8 cellular contexts compared by ENCODE assay signal in genomic region chr7:25098096-25099046, GRCh38. TPM values are rescaled to one million over a fixed set of nuclear protein-coding genes. Genes with fewer than 3 reads are reported as not detected.
DNase-seq lines count a peak whose midpoint lies in the region; ATAC-seq, FAIRE-seq and TF ChIP-seq lines count a peak whose summit lies in the region.

No MANE protein-coding gene starts in this region.

- no peak overlapping the region for H2AFZ ChIP-seq in osteoblast (ENCODE audit: low read length)

- H3K36me3 ChIP-seq in CD4-positive, CD25-positive, alpha-beta regulatory T cell (ENCODE audit: control insufficient read depth, insufficient read depth, low read length): no peaks in the 10 kb centered on the region
- H3K36me3 ChIP-seq in osteoblast (ENCODE audit: insufficient read depth, low read length): no peaks in the 10 kb centered on the region
- no peaks in the 10 kb centered on the region for H3K36me3 ChIP-seq in upper lobe of left lung

- FAIRE-seq in frontal cortex (lab: Jason Lieb, UNC): no peak

- H3K27me3 Mint-ChIP-seq in CD4-positive, CD25-positive, alpha-beta regulatory T cell: peaks cover 7% of the 10 kb centered on the region
- H3K27me3 Mint-ChIP-seq in activated T-helper 2 cell treated with anti-CD3 and anti-CD28 coated beads, Interferon-gamma antibody, Interleukin-2, Interleukin-4, amounts not matched to agents 10 μg/mL and 5 μg/mL and 100 μg/mL, durations not matched to agents 14 hours and 24 hours and 36 hours (ENCODE audit: low read depth): peaks cover 7% of the 10 kb centered on the region

- H3K9me3 ChIP-seq in CD4-positive, CD25-positive, alpha-beta regulatory T cell (ENCODE audit: control insufficient read depth in 2 of 2, low read length in 2 of 2): no peaks in the 10 kb centered on the region
- H3K9me3 ChIP-seq in osteoblast (ENCODE audit: low read depth, low read length): no peaks in the 10 kb centered on the region
- H3K9me3 ChIP-seq in upper lobe of left lung: no peaks in the 10 kb centered on the region

- H3K4me1 ChIP-seq in CD4-positive, CD25-positive, alpha-beta regulatory T cell (ENCODE audit: control insufficient read depth, insufficient read depth, low read length, poor library complexity, severe bottlenecking): no peaks in the 10 kb centered on the region
- no peaks in the 10 kb centered on the region for H3K4me1 ChIP-seq in osteoblast (ENCODE audit: insufficient read depth, low read length)
- H3K4me1 ChIP-seq in upper lobe of left lung: peaks cover 0 to 8% (median 5%) of the 10 kb centered on the region in 4 donors

- 30 to 42% methylated on average over 11 of the region's 11 CpGs for WGBS in upper lobe of left lung, 2 donors

- no peaks in the 10 kb centered on the region for H3K27me3 ChIP-seq in CD4-positive, CD25-positive, alpha-beta regulatory T cell (ENCODE audit: control insufficient read depth, insufficient read depth, low read length)
- H3K27me3 ChIP-seq in osteoblast (ENCODE audit: insufficient read depth, low read length): no peaks in the 10 kb centered on the region
- no peaks in the 10 kb centered on the region for H3K27me3 ChIP-seq in upper lobe of left lung

- no peak overlapping the region for H3K27ac ChIP-seq in CD4-positive, CD25-positive, alpha-beta regulatory T cell (ENCODE audit: insufficient read depth, low read length, poor library complexity, severe bottlenecking)
- H3K27ac ChIP-seq in osteoblast (ENCODE audit: low read depth, low read length): no peak overlapping the region
- no peak overlapping the region for H3K27ac ChIP-seq in upper lobe of left lung

- no peak overlapping the region for H3K27ac Mint-ChIP-seq in CD4-positive, CD25-positive, alpha-beta regulatory T cell
- H3K27ac Mint-ChIP-seq in activated T-helper 2 cell treated with anti-CD3 and anti-CD28 coated beads, Interferon-gamma antibody, Interleukin-2, Interleukin-4, amounts not matched to agents 10 μg/mL and 5 μg/mL and 100 μg/mL, durations not matched to agents 14 hours and 24 hours and 36 hours: no peak overlapping the region

- H4K20me1 ChIP-seq in osteoblast (ENCODE audit: insufficient read depth, low read length): no peaks in the 10 kb centered on the region

- peak; percentile 79 to 80 for ATAC-seq in CD4-positive, CD25-positive, alpha-beta regulatory T cell (ENCODE audit: low read depth in 2 of 2)
- ATAC-seq in GM19467 (IDR thresholded peaks at IDR 0.05; ENCODE audit: unreplicated experiment) (peak; percentile 69), upper lobe of left lung (ENCODE audit: low FRiP score in 2 of 2) (peak; percentile 50 to 84)

- H3K4me3 ChIP-seq in CD4-positive, CD25-positive, alpha-beta regulatory T cell (ENCODE audit: low read depth, low read length): no peak overlapping the region
- H3K4me3 ChIP-seq in Jurkat, Clone E6-1 (ENCODE audit: low read length): no peak overlapping the region
- H3K4me3 ChIP-seq in osteoblast (ENCODE audit: insufficient read depth, low read length) (no peak overlapping the region), upper lobe of left lung (no peak overlapping the region)

- TF ChIP-seq EP300 in upper lobe of left lung (IDR thresholded peaks at IDR 0.05): no peak

- no peak overlapping the region for H3K4me3 Mint-ChIP-seq in CD4-positive, CD25-positive, alpha-beta regulatory T cell
- H3K4me3 Mint-ChIP-seq in activated T-helper 2 cell treated with anti-CD3 and anti-CD28 coated beads, Interferon-gamma antibody, Interleukin-2, Interleukin-4, amounts not matched to agents 10 μg/mL and 5 μg/mL and 100 μg/mL, durations not matched to agents 14 hours and 24 hours and 36 hours (ENCODE audit: low read depth): no peak overlapping the region

- peaks cover 0 to 1% (median 0%) of the 10 kb centered on the region in 7 donors for H3K9me3 Mint-ChIP-seq in CD4-positive, CD25-positive, alpha-beta regulatory T cell
- H3K9me3 Mint-ChIP-seq in activated T-helper 2 cell treated with anti-CD3 and anti-CD28 coated beads, Interferon-gamma antibody, Interleukin-2, Interleukin-4, amounts not matched to agents 10 μg/mL and 5 μg/mL and 100 μg/mL, durations not matched to agents 14 hours and 24 hours and 36 hours: no peaks in the 10 kb centered on the region

- intact Hi-C loops in activated T-helper 2 cell treated with anti-CD3 and anti-CD28 coated beads, Interferon-gamma antibody, Interleukin-2, Interleukin-4, amounts not matched to agents 10 μg/mL and 5 μg/mL and 100 μg/mL, durations not matched to agents 14 hours and 24 hours and 36 hours (cut with micrococcal nuclease): loop anchor here (5.0 to 10.0 kb wide), 3 partner anchors 64 to 814 kb away; partner anchors contain the start of gene NPY

- H3K4me1 Mint-ChIP-seq in CD4-positive, CD25-positive, alpha-beta regulatory T cell: peaks cover 3 to 12% (median 5%) of the 10 kb centered on the region in 4 donors
- peaks cover 12% of the 10 kb centered on the region for H3K4me1 Mint-ChIP-seq in activated T-helper 2 cell treated with anti-CD3 and anti-CD28 coated beads, Interferon-gamma antibody, Interleukin-2, Interleukin-4, amounts not matched to agents 10 μg/mL and 5 μg/mL and 100 μg/mL, durations not matched to agents 14 hours and 24 hours and 36 hours (ENCODE audit: low read depth)

- TF ChIP-seq CTCF in osteoblast (IDR thresholded peaks at IDR 0.05; ENCODE audit: extremely low read depth, low read depth, low read length): peak; percentile 99
- TF ChIP-seq CTCF in upper lobe of left lung (IDR thresholded peaks at IDR 0.05): peak; percentile 20 to 80 (median 62)

- no peaks in the 10 kb centered on the region for H3K79me2 ChIP-seq in osteoblast (ENCODE audit: insufficient read depth, low read length)

- no peaks in the 10 kb centered on the region for H3K36me3 Mint-ChIP-seq in CD4-positive, CD25-positive, alpha-beta regulatory T cell
- no peaks in the 10 kb centered on the region for H3K36me3 Mint-ChIP-seq in activated T-helper 2 cell treated with anti-CD3 and anti-CD28 coated beads, Interferon-gamma antibody, Interleukin-2, Interleukin-4, amounts not matched to agents 10 μg/mL and 5 μg/mL and 100 μg/mL, durations not matched to agents 14 hours and 24 hours and 36 hours (ENCODE audit: low read depth)

- TF ChIP-seq POLR2A in upper lobe of left lung (IDR thresholded peaks at IDR 0.05): no peak

- peak overlapping the region; percentile 57 for H3K4me2 ChIP-seq in osteoblast (ENCODE audit: insufficient read depth, low read length)

- DNase-seq in CD4-positive, CD25-positive, alpha-beta regulatory T cell: peak; percentile 35 to 77 (median 59)
- DNase-seq in Jurkat, Clone E6-1 (ENCODE audit: low read depth, low spot score): peak; percentile 69
- DNase-seq in RPMI8226 (peak; percentile 80), frontal cortex (ENCODE audit: low spot score in 2 of 2) (peak; percentile 26 to 60), osteoblast (ENCODE audit: insufficient read length, low spot score, missing footprints) (peak; percentile 85), upper lobe of left lung (peak in 1 of 2 donors; percentile 68)
- peak; percentile 36 for DNase-seq in activated T-helper 2 cell treated with anti-CD3 and anti-CD28 coated beads, Interferon-gamma antibody, Interleukin-2, Interleukin-4, amounts not matched to agents 10 μg/mL and 5 μg/mL and 100 μg/mL, durations not matched to agents 14 hours and 24 hours and 36 hours (ENCODE audit: low spot score)

RNA-seq across cellular contexts. Expression of gene CYCS, which starts 26.7 kb away (rescaled TPM):
- total RNA-seq in CD4-positive, CD25-positive, alpha-beta regulatory T cell: 186 TPM
- 100 to 1,000 TPM; 119 to 161 (median 136) TPM for polyA plus RNA-seq in CD4-positive, CD25-positive, alpha-beta regulatory T cell
- polyA plus RNA-seq in Jurkat, Clone E6-1 (2012; ENCODE audit: insufficient read depth, insufficient read length): 443 TPM
- 235 and 251 TPM in 2 replicates for total RNA-seq in activated T-helper 2 cell treated with anti-CD3 and anti-CD28 coated beads, Interferon-gamma antibody, Interleukin-2, Interleukin-4, amounts not matched to agents 10 μg/mL and 5 μg/mL and 100 μg/mL, durations not matched to agents 14 hours and 24 hours and 36 hours
- total RNA-seq in frontal cortex (107 TPM), osteoblast (21.5 and 22.8 TPM in 2 replicates), upper lobe of left lung (10 to 100 TPM in 4 of 6 donors, 1 to 10 TPM in 2; 7.3 to 69.4 (median 33.2) TPM)
